In genomic region chr1:207620573-207620893, GRCh38 we compare ENCODE assay signal across 16 cellular contexts. TPM values are rescaled to one million over a fixed set of nuclear protein-coding genes. Genes with fewer than 3 reads are reported as not detected.
"Had no signal": no experiment of that assay in that cellular context is flagged by ENCODE, and none has a peak within 500 bp of the region (broad histone marks: within the 10 kb centered on the region; RNA-seq: fewer than 3 reads in every experiment).

No MANE protein-coding gene starts in this region.

- H3K27ac ChIP-seq: body of pancreas, coronary artery, esophagus squamous epithelium, psoas muscle, spleen, stomach, testis had no signal

- H3K36me3 ChIP-seq: esophagus squamous epithelium, stomach had no signal

- H3K9me3 Mint-ChIP-seq: nephron progenitor cell had no signal

- H3K4me3 ChIP-seq: body of pancreas, coronary artery, esophagus squamous epithelium, psoas muscle, spleen, stomach, testis had no signal

- H3K27me3 ChIP-seq: body of pancreas, esophagus squamous epithelium, spleen, stomach, testis had no signal

- H3K4me1 Mint-ChIP-seq: activated naive CD8-positive, alpha-beta T cell treated with anti-CD3 and anti-CD28 coated beads for 36 hours had no signal

- H3K4me3 Mint-ChIP-seq: activated B cell treated with CpG ODN at 0.5 μM for 24 hours; activated naive CD8-positive, alpha-beta T cell treated with anti-CD3 and anti-CD28 coated beads for 36 hours; nephron progenitor cell had no signal

- DNase-seq: activated CD8-positive, alpha-beta memory T cell treated with anti-CD3 and anti-CD28 coated beads, Interleukin-2, amount 50 U/mL, for 48 hours; activated naive CD8-positive, alpha-beta T cell treated with anti-CD3 and anti-CD28 coated beads for 36 hours; esophagus squamous epithelium; psoas muscle; spleen; stomach had no signal

- H3K27me3 Mint-ChIP-seq: activated B cell treated with CpG ODN at 0.5 μM for 24 hours; activated naive CD8-positive, alpha-beta T cell treated with anti-CD3 and anti-CD28 coated beads for 36 hours had no signal

- H3K27ac Mint-ChIP-seq: activated B cell treated with CpG ODN at 0.5 μM for 24 hours; activated naive CD8-positive, alpha-beta T cell treated with anti-CD3 and anti-CD28 coated beads for 36 hours; nephron progenitor cell had no signal

- H3K4me1 ChIP-seq: body of pancreas, esophagus squamous epithelium, psoas muscle, testis had no signal

- H3K9me3 ChIP-seq: body of pancreas, esophagus squamous epithelium, psoas muscle, spleen, stomach, testis had no signal

RNA-seq across cellular contexts. Expression of gene CR1L, which starts 24.4 kb away (rescaled TPM):
- total RNA-seq: activated naive CD8-positive, alpha-beta T cell treated with anti-CD3 and anti-CD28 coated beads for 36 hours; body of pancreas; esophagus squamous epithelium; fibroblast of villous mesenchyme; lower leg skin; osteocyte; psoas muscle; T-helper 1 cell treated with Interleukin-12 subunit alpha and Interleukin-12 subunit beta and Interleukin-4 antibody, amounts not matched to agents 30 ng/mL and 1 ng/mL, for 36 hours; testis had no signal
- polyA plus RNA-seq: stomach, urinary bladder had no signal
